Comparison of ENCODE assay signal across 11 cellular contexts in genomic region chr14:73935666-73936065, GRCh38.
DNase-seq lines count a peak whose midpoint lies in the region; ATAC-seq and TF ChIP-seq lines count a peak whose summit lies in the region.
"Had no signal": no experiment of that assay in that cellular context is flagged by ENCODE, and none has a peak within 500 bp of the region (broad histone marks: within the 10 kb centered on the region; RNA-seq: fewer than 3 reads in every experiment).

No MANE protein-coding gene starts in this region.

- ATAC-seq in SK-N-SH treated with all-trans-retinoic acid at 6 μM for 48 hours = peak; percentile 60
- no peak for ATAC-seq in HG02852 (IDR thresholded peaks at IDR 0.05; ENCODE audit: unreplicated experiment)
- no peak for ATAC-seq in HG02870 (IDR thresholded peaks at IDR 0.05; ENCODE audit: unreplicated experiment)

- DNase-seq in AG09319 (ENCODE audit: extremely low read depth, low read depth) (no peak), HCEC 1CT (peak; percentile 17), islet precursor cell (peak; percentile 14), NCI-H2107 (lab: John Stamatoyannopoulos, UW) (no peak), superior temporal gyrus (ENCODE audit: extremely low spot score) (no peak)
- DNase-seq: colonic mucosa; MV-4-11; stimulated activated CD4-positive, alpha-beta T cell treated with anti-CD3 and anti-CD28 coated beads, Interleukin-4, amount 100 ng/mL, for 1 hour had no signal

- peak; percentile 16 for TF ChIP-seq CTCF in AG09319 (IDR thresholded peaks at IDR 0.05; ENCODE audit: low read depth, low read length)

TF ChIP-seq in SK-N-SH treated with all-trans-retinoic acid at 6 μM for 48 hours, 23 proteins besides CTCF, POLR2A, EP300 and RAD21:
- TF ChIP-seq ZNF565 (CRISPR knock-in tag; conservative IDR thresholded peaks at IDR 0.05; ENCODE audit: low read depth) (no peak), ZFP3 (CRISPR knock-in tag; IDR thresholded peaks at IDR 0.05) (no peak), CREB5 (CRISPR knock-in tag; IDR thresholded peaks at IDR 0.05; ENCODE audit: low read depth) (no peak), ISL1 (CRISPR knock-in tag; IDR thresholded peaks at IDR 0.05) (no peak), CSDC2 (CRISPR knock-in tag; IDR thresholded peaks at IDR 0.05) (no peak), SNAI2 (CRISPR knock-in tag; IDR thresholded peaks at IDR 0.05) (no peak), GLIS3 (CRISPR knock-in tag; IDR thresholded peaks at IDR 0.05) (no peak), RARB (CRISPR knock-in tag; IDR thresholded peaks at IDR 0.05) (no peak), TOX (CRISPR knock-in tag; IDR thresholded peaks at IDR 0.05; ENCODE audit: borderline replicate concordance) (no peak), BACH2 (CRISPR knock-in tag; IDR thresholded peaks at IDR 0.05; ENCODE audit: borderline replicate concordance) (no peak)
- TF ChIP-seq, protein P1, sequence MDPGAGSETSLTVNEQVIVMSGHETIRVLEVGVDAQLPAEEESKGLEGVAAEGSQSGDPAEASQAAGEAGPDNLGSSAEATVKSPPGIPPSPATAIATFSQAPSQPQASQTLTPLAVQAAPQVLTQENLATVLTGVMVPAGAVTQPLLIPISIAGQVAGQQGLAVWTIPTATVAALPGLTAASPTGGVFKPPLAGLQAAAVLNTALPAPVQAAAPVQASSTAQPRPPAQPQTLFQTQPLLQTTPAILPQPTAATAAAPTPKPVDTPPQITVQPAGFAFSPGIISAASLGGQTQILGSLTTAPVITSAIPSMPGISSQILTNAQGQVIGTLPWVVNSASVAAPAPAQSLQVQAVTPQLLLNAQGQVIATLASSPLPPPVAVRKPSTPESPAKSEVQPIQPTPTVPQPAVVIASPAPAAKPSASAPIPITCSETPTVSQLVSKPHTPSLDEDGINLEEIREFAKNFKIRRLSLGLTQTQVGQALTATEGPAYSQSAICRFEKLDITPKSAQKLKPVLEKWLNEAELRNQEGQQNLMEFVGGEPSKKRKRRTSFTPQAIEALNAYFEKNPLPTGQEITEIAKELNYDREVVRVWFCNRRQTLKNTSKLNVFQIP (CRISPR knock-in tag; IDR thresholded peaks at IDR 0.05; ENCODE audit: borderline replicate concordance, low read depth) = no peak
- TF ChIP-seq, protein P2, sequence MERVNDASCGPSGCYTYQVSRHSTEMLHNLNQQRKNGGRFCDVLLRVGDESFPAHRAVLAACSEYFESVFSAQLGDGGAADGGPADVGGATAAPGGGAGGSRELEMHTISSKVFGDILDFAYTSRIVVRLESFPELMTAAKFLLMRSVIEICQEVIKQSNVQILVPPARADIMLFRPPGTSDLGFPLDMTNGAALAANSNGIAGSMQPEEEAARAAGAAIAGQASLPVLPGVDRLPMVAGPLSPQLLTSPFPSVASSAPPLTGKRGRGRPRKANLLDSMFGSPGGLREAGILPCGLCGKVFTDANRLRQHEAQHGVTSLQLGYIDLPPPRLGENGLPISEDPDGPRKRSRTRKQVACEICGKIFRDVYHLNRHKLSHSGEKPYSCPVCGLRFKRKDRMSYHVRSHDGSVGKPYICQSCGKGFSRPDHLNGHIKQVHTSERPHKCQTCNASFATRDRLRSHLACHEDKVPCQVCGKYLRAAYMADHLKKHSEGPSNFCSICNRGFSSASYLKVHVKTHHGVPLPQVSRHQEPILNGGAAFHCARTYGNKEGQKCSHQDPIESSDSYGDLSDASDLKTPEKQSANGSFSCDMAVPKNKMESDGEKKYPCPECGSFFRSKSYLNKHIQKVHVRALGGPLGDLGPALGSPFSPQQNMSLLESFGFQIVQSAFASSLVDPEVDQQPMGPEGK (CRISPR knock-in tag; IDR thresholded peaks at IDR 0.05; ENCODE audit: borderline replicate concordance) = no peak
- TF ChIP-seq, protein P3, sequence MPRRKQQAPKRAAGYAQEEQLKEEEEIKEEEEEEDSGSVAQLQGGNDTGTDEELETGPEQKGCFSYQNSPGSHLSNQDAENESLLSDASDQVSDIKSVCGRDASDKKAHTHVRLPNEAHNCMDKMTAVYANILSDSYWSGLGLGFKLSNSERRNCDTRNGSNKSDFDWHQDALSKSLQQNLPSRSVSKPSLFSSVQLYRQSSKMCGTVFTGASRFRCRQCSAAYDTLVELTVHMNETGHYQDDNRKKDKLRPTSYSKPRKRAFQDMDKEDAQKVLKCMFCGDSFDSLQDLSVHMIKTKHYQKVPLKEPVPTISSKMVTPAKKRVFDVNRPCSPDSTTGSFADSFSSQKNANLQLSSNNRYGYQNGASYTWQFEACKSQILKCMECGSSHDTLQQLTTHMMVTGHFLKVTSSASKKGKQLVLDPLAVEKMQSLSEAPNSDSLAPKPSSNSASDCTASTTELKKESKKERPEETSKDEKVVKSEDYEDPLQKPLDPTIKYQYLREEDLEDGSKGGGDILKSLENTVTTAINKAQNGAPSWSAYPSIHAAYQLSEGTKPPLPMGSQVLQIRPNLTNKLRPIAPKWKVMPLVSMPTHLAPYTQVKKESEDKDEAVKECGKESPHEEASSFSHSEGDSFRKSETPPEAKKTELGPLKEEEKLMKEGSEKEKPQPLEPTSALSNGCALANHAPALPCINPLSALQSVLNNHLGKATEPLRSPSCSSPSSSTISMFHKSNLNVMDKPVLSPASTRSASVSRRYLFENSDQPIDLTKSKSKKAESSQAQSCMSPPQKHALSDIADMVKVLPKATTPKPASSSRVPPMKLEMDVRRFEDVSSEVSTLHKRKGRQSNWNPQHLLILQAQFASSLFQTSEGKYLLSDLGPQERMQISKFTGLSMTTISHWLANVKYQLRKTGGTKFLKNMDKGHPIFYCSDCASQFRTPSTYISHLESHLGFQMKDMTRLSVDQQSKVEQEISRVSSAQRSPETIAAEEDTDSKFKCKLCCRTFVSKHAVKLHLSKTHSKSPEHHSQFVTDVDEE (CRISPR knock-in tag; IDR thresholded peaks at IDR 0.05) = no peak
- TF ChIP-seq, protein P4, sequence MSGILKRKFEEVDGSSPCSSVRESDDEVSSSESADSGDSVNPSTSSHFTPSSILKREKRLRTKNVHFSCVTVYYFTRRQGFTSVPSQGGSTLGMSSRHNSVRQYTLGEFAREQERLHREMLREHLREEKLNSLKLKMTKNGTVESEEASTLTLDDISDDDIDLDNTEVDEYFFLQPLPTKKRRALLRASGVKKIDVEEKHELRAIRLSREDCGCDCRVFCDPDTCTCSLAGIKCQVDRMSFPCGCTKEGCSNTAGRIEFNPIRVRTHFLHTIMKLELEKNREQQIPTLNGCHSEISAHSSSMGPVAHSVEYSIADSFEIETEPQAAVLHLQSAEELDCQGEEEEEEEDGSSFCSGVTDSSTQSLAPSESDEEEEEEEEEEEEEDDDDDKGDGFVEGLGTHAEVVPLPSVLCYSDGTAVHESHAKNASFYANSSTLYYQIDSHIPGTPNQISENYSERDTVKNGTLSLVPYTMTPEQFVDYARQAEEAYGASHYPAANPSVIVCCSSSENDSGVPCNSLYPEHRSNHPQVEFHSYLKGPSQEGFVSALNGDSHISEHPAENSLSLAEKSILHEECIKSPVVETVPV (CRISPR knock-in tag; IDR thresholded peaks at IDR 0.05) = no peak
TF ChIP-seq in SK-N-SH treated with all-trans-retinoic acid at 6 μM for 48 hours: peak in this region for 0.

Comparison
In these comparisons a context has a peak if more than half of its experiments do, and no peak if none do; other contexts are left out.
1. DNase-seq: peak in HCEC 1CT (single experiment) and islet precursor cell (single experiment); none in AG09319 (single experiment), NCI-H2107 (single experiment) and superior temporal gyrus (single experiment).